16 cellular contexts compared by ENCODE assay signal in genomic region chr1:109904105-109904817, GRCh38. TPM values are rescaled to one million over a fixed set of nuclear protein-coding genes. Genes with fewer than 3 reads are reported as not detected.
A peak's percentile ranks its signal among the peaks of the same experiment; 100 is the strongest.
DNase-seq lines count a peak whose midpoint lies in the region; ATAC-seq, FAIRE-seq and TF ChIP-seq lines count a peak whose summit lies in the region.
"Had no signal": no experiment of that assay in that cellular context is flagged by ENCODE, and none has a peak within 500 bp of the region (broad histone marks: within the 10 kb centered on the region; RNA-seq: fewer than 3 reads in every experiment).

No MANE protein-coding gene starts in this region.

- ATAC-seq in K562 (no peak), HG03565 (IDR thresholded peaks at IDR 0.05; ENCODE audit: unreplicated experiment) (no peak)
- ATAC-seq: left ventricle myocardium superior had no signal

- no peak overlapping the region for H3K27ac ChIP-seq in K562 (ENCODE audit: extremely low read depth, low read depth, low read length)
- H3K27ac ChIP-seq: BLaER1 had no signal

- CTCF ChIA-PET in K562 (lab: Yijun Ruan, JAX; ENCODE audit: low intra/inter-chr PET ratio) = no interaction called here

- no peak for TF ChIP-seq RAD21 in K562 (CRISPR knock-in tag; conservative IDR thresholded peaks at IDR 0.05 in 1 of 2, IDR thresholded peaks at IDR 0.05 in 1 of 2)

- 75% methylated on average over 7 of the region's 7 CpGs for WGBS in K562 (ENCODE audit: insufficient coverage, low coverage, missing lambda C conversion rate)

- TF ChIP-seq CTCF in K562 (IDR thresholded peaks at IDR 0.05 in 2 of 3, conservative IDR thresholded peaks at IDR 0.05 in 1 of 3; ENCODE audit: insufficient read depth in 2 of 3, low read depth in 1 of 3, low read length in 3 of 3) = no peak

- H3K4me1 ChIP-seq in K562 (replicated peaks in 1 of 2; ENCODE audit: control insufficient read depth in 2 of 2, insufficient read depth in 2 of 2, low read length in 2 of 2) = peaks cover 26 to 32% of the 10 kb centered on the region in 2 experiments

- H4K20me1 ChIP-seq in K562 (replicated peaks; ENCODE audit: control insufficient read depth, insufficient read depth, low read length) = no peaks in the 10 kb centered on the region
- H4K20me1 ChIP-seq: BLaER1 had no signal

- POLR2A ChIA-PET in K562 (lab: Yijun Ruan, JAX) = interaction anchor here (0.9 to 2.2 kb wide), 9 partner anchors 8 to 107 kb away, joined by 3 to 8 read pairs (median 4); no protein-coding TSS in a partner anchor

- no TSS peak for BruUV-seq in K562 (replicated peaks; lab: Mats Ljungman, UMichigan)

- H3K27me3 ChIP-seq in K562 (ENCODE audit: control insufficient read depth in 2 of 2, insufficient read depth in 2 of 2, low read length in 2 of 2) = no peaks in the 10 kb centered on the region

- in situ Hi-C loops in K562 (cut with MboI) = no loop called here

- peak overlapping the region in 1 of 2 experiments; percentile 51; a peak in 2 of 4 replicates for H3K9ac ChIP-seq in K562 (ENCODE audit: insufficient read depth in 1 of 2, low read depth in 2 of 2, low read length in 2 of 2)
- H3K9ac ChIP-seq: BLaER1 had no signal

- H3K4me3 ChIP-seq in K562 = no peak overlapping the region
- H3K4me3 ChIP-seq: BLaER1 had no signal

- DNase-seq in AG08395 (ENCODE audit: low spot score) (peak; percentile 49), HT1080 (ENCODE audit: low read depth) (peak; percentile 45), K562 (ENCODE audit: extremely low read depth in 1 of 4, low spot score in 3 of 4) (no peak), midbrain (lab: John Stamatoyannopoulos, UW) (peak; percentile 86), T-helper 9 cell (no peak), A172 (ENCODE audit: low spot score) (no peak)
- DNase-seq in activated CD4-positive, CD25-positive, alpha-beta regulatory T cell treated with anti-CD3 and anti-CD28 coated beads, Interleukin-2, amount 50 U/mL, for 72 hours = no peak
- DNase-seq: activated CD4-positive, alpha-beta T cell treated with anti-CD3 and anti-CD28 coated beads, Interleukin-2, amount 50 U/mL, for 48 hours; activated naive CD4-positive, alpha-beta T cell treated with anti-CD3 and anti-CD28 coated beads for 36 hours; glutamatergic neuron; KBM-7; left ventricle myocardium superior; NCI-H2081; SW 1271 had no signal

- no peak overlapping the region for H2AFZ ChIP-seq in K562 (ENCODE audit: low read depth, low read length)

- H3K9me3 ChIP-seq in K562 (replicated peaks; ENCODE audit: control insufficient read depth, insufficient read depth, low read depth, low read length) = no peaks in the 10 kb centered on the region
- H3K9me3 ChIP-seq: BLaER1 had no signal

- no peak overlapping the region for H3K4me2 ChIP-seq in K562 (ENCODE audit: insufficient read depth, low read length)
- H3K4me2 ChIP-seq: BLaER1 had no signal

- no peaks in the 10 kb centered on the region for H3K79me2 ChIP-seq in K562 (ENCODE audit: control insufficient read depth, insufficient read depth, low read length)

- TF ChIP-seq POLR2A in K562 (conservative IDR thresholded peaks at IDR 0.05) = no peak

- no peak for FAIRE-seq in K562 (lab: Jason Lieb, UNC)

- intact Hi-C loops in K562 (cut with micrococcal nuclease) = no loop called here

- H3K9me1 ChIP-seq in K562 (ENCODE audit: control insufficient read depth, insufficient read depth, low read length) = no peaks in the 10 kb centered on the region

- H3K36me3 ChIP-seq in K562 (ENCODE audit: control insufficient read depth, insufficient read depth, low read length) = no peaks in the 10 kb centered on the region
- H3K36me3 ChIP-seq: BLaER1 had no signal

- no peak for TF ChIP-seq EP300 in K562 (IDR thresholded peaks at IDR 0.05; ENCODE audit: low read length)

TF ChIP-seq in K562, 482 proteins besides CTCF, POLR2A, EP300 and RAD21:
- TF ChIP-seq HEY1 (CRISPR knock-in tag; IDR thresholded peaks at IDR 0.05; ENCODE audit: borderline replicate concordance) (no peak), ADNP (tag; IDR thresholded peaks at IDR 0.05) (peak; percentile 89), RBM25 (IDR thresholded peaks at IDR 0.05; ENCODE audit: low read depth, low read length, severe bottlenecking) (peak; percentile 80), HMG20B (CRISPR knock-in tag; IDR thresholded peaks at IDR 0.05) (no peak), BCOR (IDR thresholded peaks at IDR 0.05) (peak; percentile 68), ZBTB33 (CRISPR knock-in tag; IDR thresholded peaks at IDR 0.05) (peak; percentile 44; the same call in 1 of the 2 replicates), PCBP2 (IDR thresholded peaks at IDR 0.05; ENCODE audit: low read depth, low read length, poor library complexity, severe bottlenecking) (no peak), ZNF274 (IDR thresholded peaks at IDR 0.05; ENCODE audit: borderline replicate concordance, low read depth, low read length) (no peak)

RNA-seq across cellular contexts. Expression of gene CSF1, which starts 6.4 kb away (rescaled TPM):
- total RNA-seq in HT1080 (2014; rRNA removed; shearing (Covaris generic)) = 19.9 and 22.0 TPM in 2 replicates
- polyA plus RNA-seq in HT1080 (2015; cell fraction: cytosol; rRNA removed) = 30.8 and 30.9 TPM in 2 replicates
- 53.4 and 65.8 TPM in 2 replicates for polyA plus RNA-seq in HT1080 (2015; cell fraction: nucleus; rRNA removed)
- 11.8 and 30.8 TPM in 2 replicates for total RNA-seq in K562 (2011; cell fraction: chromatin; rRNA removed; ENCODE audit: low replicate concordance)
- 17.2 and 24.8 TPM in 2 replicates for total RNA-seq in K562 (2011; cell fraction: nucleolus; rRNA removed)
- total RNA-seq in K562 (2011; cell fraction: nucleoplasm; rRNA removed) = 16.3 and 18.2 TPM in 2 replicates
- 2.8 and 5.9 TPM in 2 replicates for total RNA-seq in K562 (2014; rRNA removed)
- total RNA-seq in K562 (2014; rRNA removed; fragmentation: Illumina TruSeq; extraction: Trizol) = 1.6 TPM in 2 replicates
- total RNA-seq in K562 (2015; rRNA removed; fragmentation: Illumina TruSeq; extraction: Trizol) = 2.4 and 3.4 TPM in 2 replicates
- 6.7 and 6.8 TPM in 2 replicates for total RNA-seq in K562 (2021)
- 6.9 and 11.8 TPM in 2 replicates for polyA plus RNA-seq in K562 (2011; rRNA removed)
- 4.6 and 12.6 TPM in 2 replicates for polyA plus RNA-seq in K562 (2011; cell fraction: cytosol; rRNA removed)
- 12.5 and 39.9 TPM in 2 replicates for polyA plus RNA-seq in K562 (2011; cell fraction: nucleus; rRNA removed)
- polyA plus RNA-seq in K562 (2012) = 4.7 and 8.6 TPM in 2 replicates
- polyA plus RNA-seq in K562 (2014; fragmentation: Illumina TruSeq; extraction: Trizol) = 3.8 and 4.8 TPM in 2 replicates
- polyA plus RNA-seq in K562 (2014; fragmentation: Nextera tagmentation; extraction: Ambion mirVana) = under 1 TPM; 0.18 to 0.23 TPM
- polyA plus RNA-seq in K562 (2014; rRNA removed) = 2.7 and 4.3 TPM in 2 replicates
- 3.9 and 8.8 TPM in 2 replicates for polyA minus RNA-seq in K562 (2011; rRNA and poly(A)+ RNA removed)
- polyA minus RNA-seq in K562 (2011; cell fraction: cytosol; rRNA and poly(A)+ RNA removed) = 8.5 and 11.6 TPM in 2 replicates
- 5.1 and 13.7 TPM in 2 replicates for polyA minus RNA-seq in K562 (2011; cell fraction: nucleus; rRNA and poly(A)+ RNA removed)
- total RNA-seq in A172 (2014; rRNA removed; shearing (Covaris generic)) = 46.2 and 61.2 TPM in 2 replicates

Comparison
In these comparisons a context has a peak if more than half of its experiments do, and no peak if none do; other contexts are left out.
1. DNase-seq: peak in AG08395 (single experiment), HT1080 (single experiment) and midbrain (single experiment); none in K562 (0 of 4), activated CD4-positive, CD25-positive, alpha-beta regulatory T cell treated with anti-CD3 and anti-CD28 coated beads, Interleukin-2, amount 50 U/mL, for 72 hours (single experiment), T-helper 9 cell (single experiment) and A172 (single experiment).